ENCODE assay signal across 1 cellular context in genomic region chr7:135316648-135317313, GRCh38.
TF ChIP-seq lines count a peak whose summit lies in the region.

No MANE protein-coding gene starts in this region.

TF ChIP-seq in H1, 55 proteins besides CTCF, POLR2A, EP300 and RAD21 (continued from another document):
- no peak for TF ChIP-seq CBX8 (IDR thresholded peaks at IDR 0.05; ENCODE audit: borderline replicate concordance, low read depth, low read length)
- TF ChIP-seq POLR2AphosphoS5 (IDR thresholded peaks at IDR 0.05; ENCODE audit: low read depth, low read length), result no peak
- TF ChIP-seq CBX5 (IDR thresholded peaks at IDR 0.05; ENCODE audit: low read depth, low read length), result no peak
- TF ChIP-seq, protein P1, sequence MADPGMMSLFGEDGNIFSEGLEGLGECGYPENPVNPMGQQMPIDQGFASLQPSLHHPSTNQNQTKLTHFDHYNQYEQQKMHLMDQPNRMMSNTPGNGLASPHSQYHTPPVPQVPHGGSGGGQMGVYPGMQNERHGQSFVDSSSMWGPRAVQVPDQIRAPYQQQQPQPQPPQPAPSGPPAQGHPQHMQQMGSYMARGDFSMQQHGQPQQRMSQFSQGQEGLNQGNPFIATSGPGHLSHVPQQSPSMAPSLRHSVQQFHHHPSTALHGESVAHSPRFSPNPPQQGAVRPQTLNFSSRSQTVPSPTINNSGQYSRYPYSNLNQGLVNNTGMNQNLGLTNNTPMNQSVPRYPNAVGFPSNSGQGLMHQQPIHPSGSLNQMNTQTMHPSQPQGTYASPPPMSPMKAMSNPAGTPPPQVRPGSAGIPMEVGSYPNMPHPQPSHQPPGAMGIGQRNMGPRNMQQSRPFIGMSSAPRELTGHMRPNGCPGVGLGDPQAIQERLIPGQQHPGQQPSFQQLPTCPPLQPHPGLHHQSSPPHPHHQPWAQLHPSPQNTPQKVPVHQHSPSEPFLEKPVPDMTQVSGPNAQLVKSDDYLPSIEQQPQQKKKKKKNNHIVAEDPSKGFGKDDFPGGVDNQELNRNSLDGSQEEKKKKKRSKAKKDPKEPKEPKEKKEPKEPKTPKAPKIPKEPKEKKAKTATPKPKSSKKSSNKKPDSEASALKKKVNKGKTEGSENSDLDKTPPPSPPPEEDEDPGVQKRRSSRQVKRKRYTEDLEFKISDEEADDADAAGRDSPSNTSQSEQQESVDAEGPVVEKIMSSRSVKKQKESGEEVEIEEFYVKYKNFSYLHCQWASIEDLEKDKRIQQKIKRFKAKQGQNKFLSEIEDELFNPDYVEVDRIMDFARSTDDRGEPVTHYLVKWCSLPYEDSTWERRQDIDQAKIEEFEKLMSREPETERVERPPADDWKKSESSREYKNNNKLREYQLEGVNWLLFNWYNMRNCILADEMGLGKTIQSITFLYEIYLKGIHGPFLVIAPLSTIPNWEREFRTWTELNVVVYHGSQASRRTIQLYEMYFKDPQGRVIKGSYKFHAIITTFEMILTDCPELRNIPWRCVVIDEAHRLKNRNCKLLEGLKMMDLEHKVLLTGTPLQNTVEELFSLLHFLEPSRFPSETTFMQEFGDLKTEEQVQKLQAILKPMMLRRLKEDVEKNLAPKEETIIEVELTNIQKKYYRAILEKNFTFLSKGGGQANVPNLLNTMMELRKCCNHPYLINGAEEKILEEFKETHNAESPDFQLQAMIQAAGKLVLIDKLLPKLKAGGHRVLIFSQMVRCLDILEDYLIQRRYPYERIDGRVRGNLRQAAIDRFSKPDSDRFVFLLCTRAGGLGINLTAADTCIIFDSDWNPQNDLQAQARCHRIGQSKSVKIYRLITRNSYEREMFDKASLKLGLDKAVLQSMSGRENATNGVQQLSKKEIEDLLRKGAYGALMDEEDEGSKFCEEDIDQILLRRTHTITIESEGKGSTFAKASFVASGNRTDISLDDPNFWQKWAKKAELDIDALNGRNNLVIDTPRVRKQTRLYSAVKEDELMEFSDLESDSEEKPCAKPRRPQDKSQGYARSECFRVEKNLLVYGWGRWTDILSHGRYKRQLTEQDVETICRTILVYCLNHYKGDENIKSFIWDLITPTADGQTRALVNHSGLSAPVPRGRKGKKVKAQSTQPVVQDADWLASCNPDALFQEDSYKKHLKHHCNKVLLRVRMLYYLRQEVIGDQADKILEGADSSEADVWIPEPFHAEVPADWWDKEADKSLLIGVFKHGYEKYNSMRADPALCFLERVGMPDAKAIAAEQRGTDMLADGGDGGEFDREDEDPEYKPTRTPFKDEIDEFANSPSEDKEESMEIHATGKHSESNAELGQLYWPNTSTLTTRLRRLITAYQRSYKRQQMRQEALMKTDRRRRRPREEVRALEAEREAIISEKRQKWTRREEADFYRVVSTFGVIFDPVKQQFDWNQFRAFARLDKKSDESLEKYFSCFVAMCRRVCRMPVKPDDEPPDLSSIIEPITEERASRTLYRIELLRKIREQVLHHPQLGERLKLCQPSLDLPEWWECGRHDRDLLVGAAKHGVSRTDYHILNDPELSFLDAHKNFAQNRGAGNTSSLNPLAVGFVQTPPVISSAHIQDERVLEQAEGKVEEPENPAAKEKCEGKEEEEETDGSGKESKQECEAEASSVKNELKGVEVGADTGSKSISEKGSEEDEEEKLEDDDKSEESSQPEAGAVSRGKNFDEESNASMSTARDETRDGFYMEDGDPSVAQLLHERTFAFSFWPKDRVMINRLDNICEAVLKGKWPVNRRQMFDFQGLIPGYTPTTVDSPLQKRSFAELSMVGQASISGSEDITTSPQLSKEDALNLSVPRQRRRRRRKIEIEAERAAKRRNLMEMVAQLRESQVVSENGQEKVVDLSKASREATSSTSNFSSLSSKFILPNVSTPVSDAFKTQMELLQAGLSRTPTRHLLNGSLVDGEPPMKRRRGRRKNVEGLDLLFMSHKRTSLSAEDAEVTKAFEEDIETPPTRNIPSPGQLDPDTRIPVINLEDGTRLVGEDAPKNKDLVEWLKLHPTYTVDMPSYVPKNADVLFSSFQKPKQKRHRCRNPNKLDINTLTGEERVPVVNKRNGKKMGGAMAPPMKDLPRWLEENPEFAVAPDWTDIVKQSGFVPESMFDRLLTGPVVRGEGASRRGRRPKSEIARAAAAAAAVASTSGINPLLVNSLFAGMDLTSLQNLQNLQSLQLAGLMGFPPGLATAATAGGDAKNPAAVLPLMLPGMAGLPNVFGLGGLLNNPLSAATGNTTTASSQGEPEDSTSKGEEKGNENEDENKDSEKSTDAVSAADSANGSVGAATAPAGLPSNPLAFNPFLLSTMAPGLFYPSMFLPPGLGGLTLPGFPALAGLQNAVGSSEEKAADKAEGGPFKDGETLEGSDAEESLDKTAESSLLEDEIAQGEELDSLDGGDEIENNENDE (IDR thresholded peaks at IDR 0.05; ENCODE audit: insufficient replicate concordance, low read length), result no peak
